In the genomic region with DNA sequence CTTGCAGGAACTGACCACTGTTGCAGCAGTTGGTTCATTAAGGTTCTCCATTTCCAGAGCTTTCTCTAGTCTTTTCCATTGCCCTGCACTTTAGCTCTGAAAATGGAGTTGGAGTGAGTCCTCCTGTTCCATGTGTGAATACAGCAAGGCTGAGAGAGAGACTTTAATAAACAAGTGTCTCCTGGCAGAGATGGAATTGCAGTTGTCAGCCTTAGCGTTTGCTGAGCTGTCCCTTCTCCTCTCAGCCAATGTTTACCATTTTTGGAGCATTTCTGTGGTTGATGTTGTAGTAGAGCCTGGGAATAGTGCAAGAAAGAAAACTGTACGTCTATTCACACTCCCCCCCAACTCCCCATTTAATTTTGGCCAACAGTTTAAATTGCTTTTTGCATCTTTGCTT, we compare ENCODE assay signal across 1 cellular context.
TF ChIP-seq lines count a peak whose summit lies in the region.

No MANE protein-coding gene starts in this region.

TF ChIP-seq in GM23338, 12 proteins besides CTCF, POLR2A, EP300 and RAD21 (continued from another document):
- TF ChIP-seq, protein P1, sequence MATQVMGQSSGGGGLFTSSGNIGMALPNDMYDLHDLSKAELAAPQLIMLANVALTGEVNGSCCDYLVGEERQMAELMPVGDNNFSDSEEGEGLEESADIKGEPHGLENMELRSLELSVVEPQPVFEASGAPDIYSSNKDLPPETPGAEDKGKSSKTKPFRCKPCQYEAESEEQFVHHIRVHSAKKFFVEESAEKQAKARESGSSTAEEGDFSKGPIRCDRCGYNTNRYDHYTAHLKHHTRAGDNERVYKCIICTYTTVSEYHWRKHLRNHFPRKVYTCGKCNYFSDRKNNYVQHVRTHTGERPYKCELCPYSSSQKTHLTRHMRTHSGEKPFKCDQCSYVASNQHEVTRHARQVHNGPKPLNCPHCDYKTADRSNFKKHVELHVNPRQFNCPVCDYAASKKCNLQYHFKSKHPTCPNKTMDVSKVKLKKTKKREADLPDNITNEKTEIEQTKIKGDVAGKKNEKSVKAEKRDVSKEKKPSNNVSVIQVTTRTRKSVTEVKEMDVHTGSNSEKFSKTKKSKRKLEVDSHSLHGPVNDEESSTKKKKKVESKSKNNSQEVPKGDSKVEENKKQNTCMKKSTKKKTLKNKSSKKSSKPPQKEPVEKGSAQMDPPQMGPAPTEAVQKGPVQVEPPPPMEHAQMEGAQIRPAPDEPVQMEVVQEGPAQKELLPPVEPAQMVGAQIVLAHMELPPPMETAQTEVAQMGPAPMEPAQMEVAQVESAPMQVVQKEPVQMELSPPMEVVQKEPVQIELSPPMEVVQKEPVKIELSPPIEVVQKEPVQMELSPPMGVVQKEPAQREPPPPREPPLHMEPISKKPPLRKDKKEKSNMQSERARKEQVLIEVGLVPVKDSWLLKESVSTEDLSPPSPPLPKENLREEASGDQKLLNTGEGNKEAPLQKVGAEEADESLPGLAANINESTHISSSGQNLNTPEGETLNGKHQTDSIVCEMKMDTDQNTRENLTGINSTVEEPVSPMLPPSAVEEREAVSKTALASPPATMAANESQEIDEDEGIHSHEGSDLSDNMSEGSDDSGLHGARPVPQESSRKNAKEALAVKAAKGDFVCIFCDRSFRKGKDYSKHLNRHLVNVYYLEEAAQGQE (IDR thresholded peaks at IDR 0.05; ENCODE audit: unreplicated experiment), result no peak
- TF ChIP-seq, protein P2, sequence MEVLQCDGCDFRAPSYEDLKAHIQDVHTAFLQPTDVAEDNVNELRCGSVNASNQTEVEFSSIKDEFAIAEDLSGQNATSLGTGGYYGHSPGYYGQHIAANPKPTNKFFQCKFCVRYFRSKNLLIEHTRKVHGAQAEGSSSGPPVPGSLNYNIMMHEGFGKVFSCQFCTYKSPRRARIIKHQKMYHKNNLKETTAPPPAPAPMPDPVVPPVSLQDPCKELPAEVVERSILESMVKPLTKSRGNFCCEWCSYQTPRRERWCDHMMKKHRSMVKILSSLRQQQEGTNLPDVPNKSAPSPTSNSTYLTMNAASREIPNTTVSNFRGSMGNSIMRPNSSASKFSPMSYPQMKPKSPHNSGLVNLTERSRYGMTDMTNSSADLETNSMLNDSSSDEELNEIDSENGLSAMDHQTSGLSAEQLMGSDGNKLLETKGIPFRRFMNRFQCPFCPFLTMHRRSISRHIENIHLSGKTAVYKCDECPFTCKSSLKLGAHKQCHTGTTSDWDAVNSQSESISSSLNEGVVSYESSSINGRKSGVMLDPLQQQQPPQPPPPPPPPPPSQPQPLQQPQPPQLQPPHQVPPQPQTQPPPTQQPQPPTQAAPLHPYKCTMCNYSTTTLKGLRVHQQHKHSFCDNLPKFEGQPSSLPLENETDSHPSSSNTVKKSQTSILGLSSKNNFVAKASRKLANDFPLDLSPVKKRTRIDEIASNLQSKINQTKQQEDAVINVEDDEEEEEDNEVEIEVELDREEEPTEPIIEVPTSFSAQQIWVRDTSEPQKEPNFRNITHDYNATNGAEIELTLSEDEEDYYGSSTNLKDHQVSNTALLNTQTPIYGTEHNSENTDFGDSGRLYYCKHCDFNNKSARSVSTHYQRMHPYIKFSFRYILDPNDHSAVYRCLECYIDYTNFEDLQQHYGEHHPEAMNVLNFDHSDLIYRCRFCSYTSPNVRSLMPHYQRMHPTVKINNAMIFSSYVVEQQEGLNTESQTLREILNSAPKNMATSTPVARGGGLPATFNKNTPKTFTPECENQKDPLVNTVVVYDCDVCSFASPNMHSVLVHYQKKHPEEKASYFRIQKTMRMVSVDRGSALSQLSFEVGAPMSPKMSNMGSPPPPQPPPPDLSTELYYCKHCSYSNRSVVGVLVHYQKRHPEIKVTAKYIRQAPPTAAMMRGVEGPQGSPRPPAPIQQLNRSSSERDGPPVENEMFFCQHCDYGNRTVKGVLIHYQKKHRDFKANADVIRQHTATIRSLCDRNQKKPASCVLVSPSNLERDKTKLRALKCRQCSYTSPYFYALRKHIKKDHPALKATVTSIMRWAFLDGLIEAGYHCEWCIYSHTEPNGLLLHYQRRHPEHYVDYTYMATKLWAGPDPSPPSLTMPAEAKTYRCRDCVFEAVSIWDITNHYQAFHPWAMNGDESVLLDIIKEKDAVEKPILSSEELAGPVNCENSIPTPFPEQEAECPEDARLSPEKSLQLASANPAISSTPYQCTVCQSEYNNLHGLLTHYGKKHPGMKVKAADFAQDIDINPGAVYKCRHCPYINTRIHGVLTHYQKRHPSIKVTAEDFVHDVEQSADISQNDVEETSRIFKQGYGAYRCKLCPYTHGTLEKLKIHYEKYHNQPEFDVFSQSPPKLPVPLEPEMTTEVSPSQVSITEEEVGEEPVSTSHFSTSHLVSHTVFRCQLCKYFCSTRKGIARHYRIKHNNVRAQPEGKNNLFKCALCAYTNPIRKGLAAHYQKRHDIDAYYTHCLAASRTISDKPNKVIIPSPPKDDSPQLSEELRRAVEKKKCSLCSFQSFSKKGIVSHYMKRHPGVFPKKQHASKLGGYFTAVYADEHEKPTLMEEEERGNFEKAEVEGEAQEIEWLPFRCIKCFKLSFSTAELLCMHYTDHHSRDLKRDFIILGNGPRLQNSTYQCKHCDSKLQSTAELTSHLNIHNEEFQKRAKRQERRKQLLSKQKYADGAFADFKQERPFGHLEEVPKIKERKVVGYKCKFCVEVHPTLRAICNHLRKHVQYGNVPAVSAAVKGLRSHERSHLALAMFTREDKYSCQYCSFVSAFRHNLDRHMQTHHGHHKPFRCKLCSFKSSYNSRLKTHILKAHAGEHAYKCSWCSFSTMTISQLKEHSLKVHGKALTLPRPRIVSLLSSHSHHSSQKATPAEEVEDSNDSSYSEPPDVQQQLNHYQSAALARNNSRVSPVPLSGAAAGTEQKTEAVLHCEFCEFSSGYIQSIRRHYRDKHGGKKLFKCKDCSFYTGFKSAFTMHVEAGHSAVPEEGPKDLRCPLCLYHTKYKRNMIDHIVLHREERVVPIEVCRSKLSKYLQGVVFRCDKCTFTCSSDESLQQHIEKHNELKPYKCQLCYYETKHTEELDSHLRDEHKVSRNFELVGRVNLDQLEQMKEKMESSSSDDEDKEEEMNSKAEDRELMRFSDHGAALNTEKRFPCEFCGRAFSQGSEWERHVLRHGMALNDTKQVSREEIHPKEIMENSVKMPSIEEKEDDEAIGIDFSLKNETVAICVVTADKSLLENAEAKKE (CRISPR knock-in tag; IDR thresholded peaks at IDR 0.05), result no peak
- TF ChIP-seq, protein P3, sequence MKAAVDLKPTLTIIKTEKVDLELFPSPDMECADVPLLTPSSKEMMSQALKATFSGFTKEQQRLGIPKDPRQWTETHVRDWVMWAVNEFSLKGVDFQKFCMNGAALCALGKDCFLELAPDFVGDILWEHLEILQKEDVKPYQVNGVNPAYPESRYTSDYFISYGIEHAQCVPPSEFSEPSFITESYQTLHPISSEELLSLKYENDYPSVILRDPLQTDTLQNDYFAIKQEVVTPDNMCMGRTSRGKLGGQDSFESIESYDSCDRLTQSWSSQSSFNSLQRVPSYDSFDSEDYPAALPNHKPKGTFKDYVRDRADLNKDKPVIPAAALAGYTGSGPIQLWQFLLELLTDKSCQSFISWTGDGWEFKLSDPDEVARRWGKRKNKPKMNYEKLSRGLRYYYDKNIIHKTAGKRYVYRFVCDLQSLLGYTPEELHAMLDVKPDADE (IDR thresholded peaks at IDR 0.05), result no peak
- no peak for TF ChIP-seq EZH2phosphoT487 (IDR thresholded peaks at IDR 0.05; ENCODE audit: unreplicated experiment)
TF ChIP-seq in GM23338: peak in this region for 0.
